13 cellular contexts compared by ENCODE assay signal in genomic region chr1:42722403-42722802, GRCh38. TPM values are rescaled to one million over a fixed set of nuclear protein-coding genes. Genes with fewer than 3 reads are reported as not detected.
"Had no signal": no experiment of that assay in that cellular context is flagged by ENCODE, and none has a peak within 500 bp of the region (broad histone marks: within the 10 kb centered on the region; RNA-seq: fewer than 3 reads in every experiment).

No MANE protein-coding gene starts in this region.

RNA-seq across cellular contexts. Expression of gene CLDN19, which starts 17.6 kb away (rescaled TPM):
- total RNA-seq: activated B cell treated with CpG ODN at 0.5 μM for 24 hours; activated CD4-positive, alpha-beta memory T cell treated with anti-CD3 and anti-CD28 coated beads for 36 hours; activated CD4-positive, alpha-beta memory T cell treated with anti-CD3 and anti-CD28 coated beads, Interleukin-2, amount 10 ng/mL, durations not matched to agents 7 days and 5 days; activated CD4-positive, alpha-beta T cell treated with anti-CD3 and anti-CD28 coated beads for 36 hours; activated CD4-positive, alpha-beta T cell treated with anti-CD3 and anti-CD28 coated beads, Interleukin-2, amount 10 ng/mL, durations not matched to agents 24 days and 14 days; activated CD4-positive, alpha-beta T cell treated with anti-CD3 and anti-CD28 coated beads, Interleukin-2, amount 10 ng/mL, durations not matched to agents 7 days and 5 days; activated CD8-positive, alpha-beta memory T cell treated with anti-CD3 and anti-CD28 coated beads for 36 hours; activated CD8-positive, alpha-beta memory T cell treated with anti-CD3 and anti-CD28 coated beads, Interleukin-2, amount 10 ng/mL, durations not matched to agents 7 days and 5 days; activated CD8-positive, alpha-beta T cell treated with anti-CD3 and anti-CD28 coated beads for 36 hours; activated CD8-positive, alpha-beta T cell treated with anti-CD3 and anti-CD28 coated beads, Interleukin-2, amount 10 ng/mL, durations not matched to agents 7 days and 5 days; T-helper 1 cell treated with Interleukin-12 subunit alpha and Interleukin-12 subunit beta and Interleukin-4 antibody, amounts not matched to agents 30 ng/mL and 1 ng/mL, for 36 hours; T-helper 17 cell; T-helper 2 cell treated with Interferon-gamma antibody and Interleukin-4, amounts not matched to agents 100 ng/mL and 5 ng/mL, for 36 hours had no signal
